In genomic region chr10:96341219-96342182, GRCh38 we compare ENCODE assay signal across 26 cellular contexts. TPM values are rescaled to one million over a fixed set of nuclear protein-coding genes. Genes with fewer than 3 reads are reported as not detected.
A peak's percentile ranks its signal among the peaks of the same experiment; 100 is the strongest.
DNase-seq lines count a peak whose midpoint lies in the region; ATAC-seq and TF ChIP-seq lines count a peak whose summit lies in the region.
"Had no signal": no experiment of that assay in that cellular context is flagged by ENCODE, and none has a peak within 500 bp of the region (broad histone marks: within the 10 kb centered on the region; RNA-seq: fewer than 3 reads in every experiment).

No MANE protein-coding gene starts in this region.

- no peaks in the 10 kb centered on the region for H3K27me3 ChIP-seq in HAP-1 (ENCODE audit: low read depth)
- H3K27me3 ChIP-seq: neutrophil, right atrium auricular region had no signal

- intact Hi-C loops in activated CD8-positive, alpha-beta T cell treated with anti-CD3 and anti-CD28 coated beads for 36 hours (cut with micrococcal nuclease), result loop anchor here (2.0 kb wide), 1 partner anchor 325 kb away; no protein-coding TSS in a partner anchor
- intact Hi-C loops in head of caudate nucleus (cut with DNase I), result no loop called here

- no peak overlapping the region for H3K4me3 ChIP-seq in HAP-1
- H3K4me3 ChIP-seq: right atrium auricular region, SJSA1 had no signal

- TF ChIP-seq CTCF in activated CD8-positive, alpha-beta T cell treated with anti-CD3 and anti-CD28 coated beads for 36 hours (IDR thresholded peaks at IDR 0.05), result no peak

- no peaks in the 10 kb centered on the region for H3K36me3 ChIP-seq in HAP-1 (replicated peaks)
- H3K36me3 ChIP-seq: neutrophil, right atrium auricular region, SJSA1 had no signal

- no peaks in the 10 kb centered on the region for H3K36me3 Mint-ChIP-seq in activated CD8-positive, alpha-beta T cell treated with anti-CD3 and anti-CD28 coated beads for 36 hours (ENCODE audit: low read depth)
- no peaks in the 10 kb centered on the region for H3K36me3 Mint-ChIP-seq in activated CD8-positive, alpha-beta T cell treated with anti-CD3 and anti-CD28 coated beads, Interleukin-2, amount 10 ng/mL, durations not matched to agents 7 days and 5 days (ENCODE audit: low read depth)
- H3K36me3 Mint-ChIP-seq in activated T-helper 17 cell treated with anti-CD3 and anti-CD28 coated beads, Interleukin-2, amount 50 U/mL, for 72 hours (ENCODE audit: low read depth), result no peaks in the 10 kb centered on the region
- H3K36me3 Mint-ChIP-seq in stimulated activated effector memory CD8-positive, alpha-beta T cell treated with anti-CD3 and anti-CD28 coated beads, Interleukin-12 subunit alpha, Interleukin-12 subunit beta, amount 100 ng/mL, for 72 hours, result peaks cover 5% of the 10 kb centered on the region
- peaks cover 0 to 8% (median 6%) of the 10 kb centered on the region in 3 donors for H3K36me3 Mint-ChIP-seq in naive thymus-derived CD8-positive, alpha-beta T cell
- H3K36me3 Mint-ChIP-seq: type B pancreatic cell had no signal

- in situ Hi-C loops in HAP-1 (cut with MboI; ENCODE audit: low sequenced_read_pairs), result loop anchor here (10.0 kb wide), 1 partner anchor 107 kb away; no protein-coding TSS in a partner anchor

- H3K4me1 Mint-ChIP-seq in activated CD8-positive, alpha-beta T cell treated with anti-CD3 and anti-CD28 coated beads for 36 hours (ENCODE audit: low read depth), result no peaks in the 10 kb centered on the region
- H3K4me1 Mint-ChIP-seq in activated CD8-positive, alpha-beta T cell treated with anti-CD3 and anti-CD28 coated beads, Interleukin-2, amount 10 ng/mL, durations not matched to agents 7 days and 5 days (ENCODE audit: low read depth), result no peaks in the 10 kb centered on the region
- H3K4me1 Mint-ChIP-seq in activated T-helper 17 cell treated with anti-CD3 and anti-CD28 coated beads, Interleukin-2, amount 50 U/mL, for 72 hours, result peaks cover 4% of the 10 kb centered on the region
- peaks cover 6% of the 10 kb centered on the region for H3K4me1 Mint-ChIP-seq in stimulated activated effector memory CD8-positive, alpha-beta T cell treated with anti-CD3 and anti-CD28 coated beads, Interleukin-12 subunit alpha, Interleukin-12 subunit beta, amount 100 ng/mL, for 72 hours
- H3K4me1 Mint-ChIP-seq in naive thymus-derived CD8-positive, alpha-beta T cell, result peaks cover 0 to 5% (median 0%) of the 10 kb centered on the region in 4 donors

- no peaks in the 10 kb centered on the region; the same call in 1 of the 2 replicates for H3K9me3 ChIP-seq in HAP-1
- H3K9me3 ChIP-seq: neutrophil, SJSA1 had no signal

- no peaks in the 10 kb centered on the region for H3K9me3 Mint-ChIP-seq in activated CD8-positive, alpha-beta T cell treated with anti-CD3 and anti-CD28 coated beads for 36 hours
- peaks cover 5% of the 10 kb centered on the region for H3K9me3 Mint-ChIP-seq in activated CD8-positive, alpha-beta T cell treated with anti-CD3 and anti-CD28 coated beads, Interleukin-2, amount 10 ng/mL, durations not matched to agents 7 days and 5 days (ENCODE audit: insufficient read depth)
- peaks cover 7% of the 10 kb centered on the region for H3K9me3 Mint-ChIP-seq in activated T-helper 17 cell treated with anti-CD3 and anti-CD28 coated beads, Interleukin-2, amount 50 U/mL, for 72 hours
- peaks cover 8% of the 10 kb centered on the region for H3K9me3 Mint-ChIP-seq in stimulated activated effector memory CD8-positive, alpha-beta T cell treated with anti-CD3 and anti-CD28 coated beads, Interleukin-12 subunit alpha, Interleukin-12 subunit beta, amount 100 ng/mL, for 72 hours
- H3K9me3 Mint-ChIP-seq in naive thymus-derived CD8-positive, alpha-beta T cell, result peaks cover 0 to 8% (median 2%) of the 10 kb centered on the region in 9 donors

- no peak for DNase-seq in activated CD8-positive, alpha-beta T cell treated with anti-CD3 and anti-CD28 coated beads for 36 hours
- DNase-seq in activated CD8-positive, alpha-beta T cell treated with anti-CD3 and anti-CD28 coated beads, Interleukin-2, amount 10 ng/mL, durations not matched to agents 7 days and 5 days, result no peak
- DNase-seq in HAP-1 (ENCODE audit: low spot score in 2 of 2) (peak; percentile 47 to 53), H4 (ENCODE audit: low spot score) (no peak), head of caudate nucleus (no peak)
- no peak for DNase-seq in stimulated activated effector memory CD8-positive, alpha-beta T cell treated with anti-CD3 and anti-CD28 coated beads, Interleukin-12 subunit alpha, Interleukin-12 subunit beta, amount 100 ng/mL, for 72 hours (ENCODE audit: low spot score in 2 of 2)
- DNase-seq in naive thymus-derived CD8-positive, alpha-beta T cell, result no peak
- DNase-seq: activated CD4-positive, alpha-beta T cell treated with anti-CD3 and anti-CD28 coated beads for 1 hour; CD4-positive, CD25-positive, alpha-beta regulatory T cell; glutamatergic neuron; OCI-M1; stimulated activated CD4-positive, alpha-beta T cell treated with anti-CD3 and anti-CD28 coated beads, Interleukin-2, amount 100 ng/mL, for 24 hours had no signal

- CTCF ChIA-PET in activated CD8-positive, alpha-beta T cell treated with anti-CD3 and anti-CD28 coated beads for 36 hours (lab: Charles Lee), result interaction anchor here (0.9 to 5.7 kb wide), 18 partner anchors 11 to 452 kb away, joined by 3 to 84 read pairs (median 5); partner anchors contain the start of gene DNTT
- CTCF ChIA-PET in activated CD8-positive, alpha-beta T cell treated with anti-CD3 and anti-CD28 coated beads, Interleukin-2, amount 10 ng/mL, durations not matched to agents 7 days and 5 days (lab: Charles Lee), result interaction anchor here (0.6 to 5.6 kb wide), 11 partner anchors 9 to 335 kb away, joined by 3 to 43 read pairs (median 3); no protein-coding TSS in a partner anchor

- no peak overlapping the region for H3K27ac Mint-ChIP-seq in activated CD8-positive, alpha-beta T cell treated with anti-CD3 and anti-CD28 coated beads for 36 hours
- H3K27ac Mint-ChIP-seq in activated CD8-positive, alpha-beta T cell treated with anti-CD3 and anti-CD28 coated beads, Interleukin-2, amount 10 ng/mL, durations not matched to agents 7 days and 5 days, result no peak overlapping the region
- H3K27ac Mint-ChIP-seq in activated T-helper 17 cell treated with anti-CD3 and anti-CD28 coated beads, Interleukin-2, amount 50 U/mL, for 72 hours, result no peak overlapping the region
- H3K27ac Mint-ChIP-seq in stimulated activated effector memory CD8-positive, alpha-beta T cell treated with anti-CD3 and anti-CD28 coated beads, Interleukin-12 subunit alpha, Interleukin-12 subunit beta, amount 100 ng/mL, for 72 hours, result no peak overlapping the region
- H3K27ac Mint-ChIP-seq in naive thymus-derived CD8-positive, alpha-beta T cell, result no peak overlapping the region
- H3K27ac Mint-ChIP-seq: CD4-positive, CD25-positive, alpha-beta regulatory T cell; dendritic cell treated with granulocyte-macrophage colony-stimulating factor and Interleukin-4, amounts not matched to agents 40 ng/mL and 50 ng/mL, for 4 days; T-helper 2 cell treated with Interferon-gamma antibody and Interleukin-4, amounts not matched to agents 5 μg/mL and 100 μg/mL, for 36 hours; type B pancreatic cell had no signal

- no peaks in the 10 kb centered on the region for H3K4me1 ChIP-seq in HAP-1
- H3K4me1 ChIP-seq: SJSA1 had no signal

- peak; percentile 60 for ATAC-seq in activated CD8-positive, alpha-beta T cell treated with anti-CD3 and anti-CD28 coated beads for 36 hours
- ATAC-seq in activated CD8-positive, alpha-beta T cell treated with anti-CD3 and anti-CD28 coated beads, Interleukin-2, amount 10 ng/mL, durations not matched to agents 7 days and 5 days, result no peak
- peak; percentile 91 for ATAC-seq in activated T-helper 17 cell treated with anti-CD3 and anti-CD28 coated beads, Interleukin-2, amount 50 U/mL, for 72 hours (replicated peaks)
- ATAC-seq in stimulated activated effector memory CD8-positive, alpha-beta T cell treated with anti-CD3 and anti-CD28 coated beads, Interleukin-12 subunit alpha, Interleukin-12 subunit beta, amount 100 ng/mL, for 72 hours, result peak; percentile 84
- ATAC-seq in naive thymus-derived CD8-positive, alpha-beta T cell, result no peak
- ATAC-seq: esophagus mucosa, HCT116 had no signal

- H3K4me3 Mint-ChIP-seq in activated CD8-positive, alpha-beta T cell treated with anti-CD3 and anti-CD28 coated beads for 36 hours, result no peak overlapping the region
- no peak overlapping the region for H3K4me3 Mint-ChIP-seq in activated CD8-positive, alpha-beta T cell treated with anti-CD3 and anti-CD28 coated beads, Interleukin-2, amount 10 ng/mL, durations not matched to agents 7 days and 5 days
- H3K4me3 Mint-ChIP-seq in activated T-helper 17 cell treated with anti-CD3 and anti-CD28 coated beads, Interleukin-2, amount 50 U/mL, for 72 hours, result no peak overlapping the region
- no peak overlapping the region for H3K4me3 Mint-ChIP-seq in stimulated activated effector memory CD8-positive, alpha-beta T cell treated with anti-CD3 and anti-CD28 coated beads, Interleukin-12 subunit alpha, Interleukin-12 subunit beta, amount 100 ng/mL, for 72 hours
- no peak overlapping the region for H3K4me3 Mint-ChIP-seq in naive thymus-derived CD8-positive, alpha-beta T cell
- H3K4me3 Mint-ChIP-seq: CD4-positive, CD25-positive, alpha-beta regulatory T cell; dendritic cell treated with granulocyte-macrophage colony-stimulating factor and Interleukin-4, amounts not matched to agents 40 ng/mL and 50 ng/mL, for 4 days; T-helper 2 cell treated with Interferon-gamma antibody and Interleukin-4, amounts not matched to agents 5 μg/mL and 100 μg/mL, for 36 hours; type B pancreatic cell had no signal

- POLR2A ChIA-PET in activated CD8-positive, alpha-beta T cell treated with anti-CD3 and anti-CD28 coated beads for 36 hours (lab: Charles Lee), result no interaction called here
- POLR2A ChIA-PET in activated CD8-positive, alpha-beta T cell treated with anti-CD3 and anti-CD28 coated beads, Interleukin-2, amount 10 ng/mL, durations not matched to agents 7 days and 5 days (lab: Charles Lee), result no interaction called here
- POLR2A ChIA-PET in naive thymus-derived CD8-positive, alpha-beta T cell (lab: Charles Lee), result interaction anchor here (0.6 kb wide), 1 partner anchor 112 kb away, joined by 3 read pairs; no protein-coding TSS in a partner anchor

- H3K27me3 Mint-ChIP-seq in activated CD8-positive, alpha-beta T cell treated with anti-CD3 and anti-CD28 coated beads for 36 hours, result peaks cover 4% of the 10 kb centered on the region
- H3K27me3 Mint-ChIP-seq in activated CD8-positive, alpha-beta T cell treated with anti-CD3 and anti-CD28 coated beads, Interleukin-2, amount 10 ng/mL, durations not matched to agents 7 days and 5 days (ENCODE audit: low read depth), result peaks cover 4% of the 10 kb centered on the region
- peaks cover 17% of the 10 kb centered on the region for H3K27me3 Mint-ChIP-seq in activated T-helper 17 cell treated with anti-CD3 and anti-CD28 coated beads, Interleukin-2, amount 50 U/mL, for 72 hours
- peaks cover 0 to 9% (median 0%) of the 10 kb centered on the region in 5 donors for H3K27me3 Mint-ChIP-seq in naive thymus-derived CD8-positive, alpha-beta T cell
- H3K27me3 Mint-ChIP-seq: dendritic cell treated with granulocyte-macrophage colony-stimulating factor and Interleukin-4, amounts not matched to agents 40 ng/mL and 50 ng/mL, for 4 days had no signal

RNA-seq across cellular contexts. Expression of gene OPALIN, which starts 17.3 kb away (rescaled TPM):
- not detected for total RNA-seq in activated CD8-positive, alpha-beta T cell treated with anti-CD3 and anti-CD28 coated beads for 36 hours
- total RNA-seq in activated CD8-positive, alpha-beta T cell treated with anti-CD3 and anti-CD28 coated beads, Interleukin-2, amount 10 ng/mL, durations not matched to agents 7 days and 5 days, result not detected
- total RNA-seq in activated T-helper 17 cell treated with anti-CD3 and anti-CD28 coated beads, Interleukin-2, amount 50 U/mL, for 72 hours, result not detected
- not detected in 2 replicates for total RNA-seq in H4 (2014; rRNA removed; shearing (Covaris generic))
- total RNA-seq in naive thymus-derived CD8-positive, alpha-beta T cell, result not detected
- not detected for polyA plus RNA-seq in naive thymus-derived CD8-positive, alpha-beta T cell
- total RNA-seq: astrocyte; CD4-positive, CD25-positive, alpha-beta regulatory T cell; Daoy; esophagus mucosa; mesenteric fat pad; NCI-H460; right atrium auricular region; SJSA1 had no signal
- polyA plus RNA-seq: CD4-positive, CD25-positive, alpha-beta regulatory T cell; keratinocyte had no signal

RNA-seq across cellular contexts. Expression of gene DNTT, which starts 37.3 kb away (rescaled TPM):
- not detected for total RNA-seq in activated CD8-positive, alpha-beta T cell treated with anti-CD3 and anti-CD28 coated beads for 36 hours
- not detected for total RNA-seq in activated CD8-positive, alpha-beta T cell treated with anti-CD3 and anti-CD28 coated beads, Interleukin-2, amount 10 ng/mL, durations not matched to agents 7 days and 5 days
- not detected for total RNA-seq in activated T-helper 17 cell treated with anti-CD3 and anti-CD28 coated beads, Interleukin-2, amount 50 U/mL, for 72 hours
- not detected in 2 replicates for total RNA-seq in H4 (2014; rRNA removed; shearing (Covaris generic))
- not detected for total RNA-seq in naive thymus-derived CD8-positive, alpha-beta T cell
- not detected for polyA plus RNA-seq in naive thymus-derived CD8-positive, alpha-beta T cell
- total RNA-seq: astrocyte; CD4-positive, CD25-positive, alpha-beta regulatory T cell; Daoy; esophagus mucosa; mesenteric fat pad; NCI-H460; right atrium auricular region; SJSA1 had no signal
- polyA plus RNA-seq: keratinocyte had no signal

Comparison
In these comparisons a context has a peak if more than half of its experiments do, and no peak if none do; other contexts are left out.
1. ATAC-seq: peak in activated CD8-positive, alpha-beta T cell treated with anti-CD3 and anti-CD28 coated beads for 36 hours (single experiment), activated T-helper 17 cell treated with anti-CD3 and anti-CD28 coated beads, Interleukin-2, amount 50 U/mL, for 72 hours (single experiment) and stimulated activated effector memory CD8-positive, alpha-beta T cell treated with anti-CD3 and anti-CD28 coated beads, Interleukin-12 subunit alpha, Interleukin-12 subunit beta, amount 100 ng/mL, for 72 hours (single experiment); none in activated CD8-positive, alpha-beta T cell treated with anti-CD3 and anti-CD28 coated beads, Interleukin-2, amount 10 ng/mL, durations not matched to agents 7 days and 5 days (single experiment) and naive thymus-derived CD8-positive, alpha-beta T cell (0 of 2).
2. DNase-seq: peak in HAP-1 (2 of 2); none in activated CD8-positive, alpha-beta T cell treated with anti-CD3 and anti-CD28 coated beads for 36 hours (single experiment), activated CD8-positive, alpha-beta T cell treated with anti-CD3 and anti-CD28 coated beads, Interleukin-2, amount 10 ng/mL, durations not matched to agents 7 days and 5 days (single experiment), stimulated activated effector memory CD8-positive, alpha-beta T cell treated with anti-CD3 and anti-CD28 coated beads, Interleukin-12 subunit alpha, Interleukin-12 subunit beta, amount 100 ng/mL, for 72 hours (0 of 2), H4 (single experiment), head of caudate nucleus (0 of 42) and naive thymus-derived CD8-positive, alpha-beta T cell (0 of 10).